Comparison of ENCODE assay signal across 3 cellular contexts in the genomic region with DNA sequence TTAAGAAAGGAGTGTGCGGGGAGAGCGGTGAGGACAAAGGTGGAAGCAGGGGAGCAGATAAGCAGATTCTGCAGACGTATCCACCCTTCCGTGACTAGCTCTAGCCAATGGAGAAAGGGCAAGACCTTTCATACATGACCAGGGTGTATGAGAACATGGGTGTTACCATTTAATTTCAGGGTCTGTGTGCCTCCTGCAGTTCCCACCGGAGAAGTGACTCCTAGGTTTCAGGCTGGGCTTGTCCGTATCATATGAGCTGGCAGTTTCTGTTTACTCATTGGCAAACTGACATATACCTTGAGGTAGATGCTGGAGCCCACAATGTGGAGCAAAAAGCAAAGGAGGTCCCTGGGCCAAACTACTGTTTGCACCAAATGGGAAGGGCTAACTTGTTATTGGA.
TF ChIP-seq lines count a peak whose summit lies in the region.

No MANE protein-coding gene starts in this region.

TF ChIP-seq in liver, 16 proteins besides CTCF, POLR2A, EP300 and RAD21:
- TF ChIP-seq RXRA (IDR thresholded peaks at IDR 0.05) = peak in 1 of 2 donors; percentile 7
- TF ChIP-seq HNF4G (IDR thresholded peaks at IDR 0.05) = no peak
- no peak for TF ChIP-seq YY1 (IDR thresholded peaks at IDR 0.05)
TF ChIP-seq in liver: peak in this region for 1.

TF ChIP-seq in HepG2, 621 proteins besides CTCF, POLR2A, EP300 and RAD21:
- TF ChIP-seq JDP2 (CRISPR knock-in tag; IDR thresholded peaks at IDR 0.05; ENCODE audit: borderline replicate concordance) (no peak), RBM39 (IDR thresholded peaks at IDR 0.05; ENCODE audit: low read depth, low read length, poor library complexity, severe bottlenecking) (no peak), TMF1 (CRISPR knock-in tag; IDR thresholded peaks at IDR 0.05; ENCODE audit: low read depth) (no peak), PITX1 (CRISPR knock-in tag; IDR thresholded peaks at IDR 0.05) (no peak)
- TF ChIP-seq, protein P1, sequence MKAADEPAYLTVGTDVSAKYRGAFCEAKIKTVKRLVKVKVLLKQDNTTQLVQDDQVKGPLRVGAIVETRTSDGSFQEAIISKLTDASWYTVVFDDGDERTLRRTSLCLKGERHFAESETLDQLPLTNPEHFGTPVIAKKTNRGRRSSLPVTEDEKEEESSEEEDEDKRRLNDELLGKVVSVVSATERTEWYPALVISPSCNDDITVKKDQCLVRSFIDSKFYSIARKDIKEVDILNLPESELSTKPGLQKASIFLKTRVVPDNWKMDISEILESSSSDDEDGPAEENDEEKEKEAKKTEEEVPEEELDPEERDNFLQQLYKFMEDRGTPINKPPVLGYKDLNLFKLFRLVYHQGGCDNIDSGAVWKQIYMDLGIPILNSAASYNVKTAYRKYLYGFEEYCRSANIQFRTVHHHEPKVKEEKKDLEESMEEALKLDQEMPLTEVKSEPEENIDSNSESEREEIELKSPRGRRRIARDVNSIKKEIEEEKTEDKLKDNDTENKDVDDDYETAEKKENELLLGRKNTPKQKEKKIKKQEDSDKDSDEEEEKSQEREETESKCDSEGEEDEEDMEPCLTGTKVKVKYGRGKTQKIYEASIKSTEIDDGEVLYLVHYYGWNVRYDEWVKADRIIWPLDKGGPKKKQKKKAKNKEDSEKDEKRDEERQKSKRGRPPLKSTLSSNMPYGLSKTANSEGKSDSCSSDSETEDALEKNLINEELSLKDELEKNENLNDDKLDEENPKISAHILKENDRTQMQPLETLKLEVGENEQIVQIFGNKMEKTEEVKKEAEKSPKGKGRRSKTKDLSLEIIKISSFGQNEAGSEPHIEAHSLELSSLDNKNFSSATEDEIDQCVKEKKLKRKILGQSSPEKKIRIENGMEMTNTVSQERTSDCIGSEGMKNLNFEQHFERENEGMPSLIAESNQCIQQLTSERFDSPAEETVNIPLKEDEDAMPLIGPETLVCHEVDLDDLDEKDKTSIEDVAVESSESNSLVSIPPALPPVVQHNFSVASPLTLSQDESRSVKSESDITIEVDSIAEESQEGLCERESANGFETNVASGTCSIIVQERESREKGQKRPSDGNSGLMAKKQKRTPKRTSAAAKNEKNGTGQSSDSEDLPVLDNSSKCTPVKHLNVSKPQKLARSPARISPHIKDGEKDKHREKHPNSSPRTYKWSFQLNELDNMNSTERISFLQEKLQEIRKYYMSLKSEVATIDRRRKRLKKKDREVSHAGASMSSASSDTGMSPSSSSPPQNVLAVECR (CRISPR knock-in tag; IDR thresholded peaks at IDR 0.05; ENCODE audit: borderline replicate concordance) = no peak

TF ChIP-seq in H1, 55 proteins besides CTCF, POLR2A, EP300 and RAD21:
- TF ChIP-seq BACH1 (IDR thresholded peaks at IDR 0.05; ENCODE audit: low read length) = no peak
- no peak for TF ChIP-seq RNF2 (IDR thresholded peaks at IDR 0.05; ENCODE audit: borderline replicate concordance, low read depth, low read length, missing control alignments, poor library complexity, severe bottlenecking)
- TF ChIP-seq KDM4A (IDR thresholded peaks at IDR 0.05; ENCODE audit: low read depth, low read length, severe bottlenecking) = no peak
- no peak for TF ChIP-seq HDAC2 (IDR thresholded peaks at IDR 0.05; ENCODE audit: borderline replicate concordance in 1 of 2, low read depth in 2 of 2, low read length in 2 of 2)
- TF ChIP-seq CREB1 (IDR thresholded peaks at IDR 0.05) = no peak
- TF ChIP-seq RBBP5 (IDR thresholded peaks at IDR 0.05; ENCODE audit: borderline replicate concordance, low read depth, low read length) = no peak
- TF ChIP-seq, protein P2, sequence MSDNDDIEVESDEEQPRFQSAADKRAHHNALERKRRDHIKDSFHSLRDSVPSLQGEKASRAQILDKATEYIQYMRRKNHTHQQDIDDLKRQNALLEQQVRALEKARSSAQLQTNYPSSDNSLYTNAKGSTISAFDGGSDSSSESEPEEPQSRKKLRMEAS (IDR thresholded peaks at IDR 0.05) = no peak
- no peak for TF ChIP-seq NRF1 (IDR thresholded peaks at IDR 0.05; ENCODE audit: low read depth, low read length)
- no peak for TF ChIP-seq SRF (IDR thresholded peaks at IDR 0.05; ENCODE audit: low read depth, low read length)
- no peak for TF ChIP-seq ASH2L (IDR thresholded peaks at IDR 0.05; ENCODE audit: low read length)
TF ChIP-seq in H1: peak in this region for 0.
